16 cellular contexts compared by ENCODE assay signal in genomic region chr6:16504608-16505007, GRCh38.
DNase-seq lines count a peak whose midpoint lies in the region; ATAC-seq and TF ChIP-seq lines count a peak whose summit lies in the region.
"Had no signal": no experiment of that assay in that cellular context is flagged by ENCODE, and none has a peak within 500 bp of the region (broad histone marks: within the 10 kb centered on the region; RNA-seq: fewer than 3 reads in every experiment).

No MANE protein-coding gene starts in this region.

- DNase-seq in activated CD8-positive, alpha-beta memory T cell treated with anti-CD3 and anti-CD28 coated beads, Interleukin-2, amount 10 ng/mL, durations not matched to agents 7 days and 5 days, result no peak
- DNase-seq in activated CD8-positive, alpha-beta memory T cell treated with anti-CD3 and anti-CD28 coated beads, Interleukin-2, amount 50 U/mL, for 4 hours, result no peak
- DNase-seq in effector memory CD8-positive, alpha-beta T cell, result no peak
- DNase-seq in uterus (no peak), SHP77 (lab: John Stamatoyannopoulos, UW) (no peak), amygdala (lab: John Stamatoyannopoulos, UW) (no peak), COLO668 (lab: John Stamatoyannopoulos, UW; ENCODE audit: unreplicated experiment) (no peak)
- DNase-seq: activated CD4-positive, alpha-beta T cell treated with anti-CD3 and anti-CD28 coated beads, Interleukin-2, amount 50 U/mL, for 4 hours; activated gamma-delta T cell treated with Interleukin-2 at 50 U/mL for 16 hours; DMS153; mesendoderm; NCI-H1105 treated with DMSO at 0.1 percent for 48 hours; NCI-H510A treated with DMSO at 0.1 percent for 48 hours; substantia nigra had no signal

- peaks cover 36% of the 10 kb centered on the region for H3K36me3 Mint-ChIP-seq in activated CD8-positive, alpha-beta memory T cell treated with anti-CD3 and anti-CD28 coated beads, Interleukin-2, amount 10 ng/mL, durations not matched to agents 7 days and 5 days
- H3K36me3 Mint-ChIP-seq in effector memory CD8-positive, alpha-beta T cell (ENCODE audit: insufficient read depth), result peaks cover 3% of the 10 kb centered on the region

- peaks cover 77% of the 10 kb centered on the region for H3K4me1 ChIP-seq in KMS-11 (ENCODE audit: low read depth, poor library complexity, severe bottlenecking)
- H3K4me1 ChIP-seq in uterus, result peaks cover 0 to 19% of the 10 kb centered on the region in 2 donors

- ATAC-seq in activated CD8-positive, alpha-beta memory T cell treated with anti-CD3 and anti-CD28 coated beads, Interleukin-2, amount 10 ng/mL, durations not matched to agents 7 days and 5 days, result peak; percentile 34
- peak; percentile 23 for ATAC-seq in effector memory CD8-positive, alpha-beta T cell (replicated peaks)
- ATAC-seq: HepG2 had no signal

- H3K36me3 ChIP-seq in KMS-11 (ENCODE audit: insufficient read depth) (no peaks in the 10 kb centered on the region), uterus (no peaks in the 10 kb centered on the region)

- no peak for TF ChIP-seq CTCF in KMS-11 (conservative IDR thresholded peaks at IDR 0.05; ENCODE audit: low read depth, low read length)
- TF ChIP-seq CTCF in uterus (IDR thresholded peaks at IDR 0.05), result no peak

- peak overlapping the region; percentile 39 for H3K4me2 ChIP-seq in KMS-11

- H3K4me3 ChIP-seq in KMS-11 (IDR thresholded peaks at IDR 0.05; ENCODE audit: insufficient read depth, low read depth, low read length), result no peak overlapping the region
- no peak overlapping the region for H3K4me3 ChIP-seq in uterus

- intact Hi-C loops in uterus (cut with DNase I; ENCODE audit: low total_unique reads), result no loop called here

- no peaks in the 10 kb centered on the region for H3K27me3 Mint-ChIP-seq in activated CD8-positive, alpha-beta memory T cell treated with anti-CD3 and anti-CD28 coated beads, Interleukin-2, amount 10 ng/mL, durations not matched to agents 7 days and 5 days
- no peaks in the 10 kb centered on the region for H3K27me3 Mint-ChIP-seq in effector memory CD8-positive, alpha-beta T cell

- peaks cover 4% of the 10 kb centered on the region; the same call in 1 of the 2 replicates for H3K79me2 ChIP-seq in KMS-11 (ENCODE audit: insufficient read depth, low read depth)

- H3K27ac ChIP-seq in KMS-11 (peak overlapping the region; percentile 9; the same call in 1 of the 2 replicates), uterus (peak overlapping the region; percentile 69 to 78)

- no peaks in the 10 kb centered on the region for H3K27me3 ChIP-seq in KMS-11 (ENCODE audit: insufficient read depth, low read depth)
- no peaks in the 10 kb centered on the region for H3K27me3 ChIP-seq in uterus

- H3K27ac Mint-ChIP-seq in activated CD8-positive, alpha-beta memory T cell treated with anti-CD3 and anti-CD28 coated beads, Interleukin-2, amount 10 ng/mL, durations not matched to agents 7 days and 5 days, result peak overlapping the region; percentile 69
- peak overlapping the region; percentile 46 to 82 for H3K27ac Mint-ChIP-seq in effector memory CD8-positive, alpha-beta T cell

- H4K20me1 ChIP-seq in KMS-11 (ENCODE audit: insufficient read depth), result no peaks in the 10 kb centered on the region

- no peak overlapping the region for H3K9ac ChIP-seq in KMS-11

- CTCF ChIA-PET in activated CD8-positive, alpha-beta memory T cell treated with anti-CD3 and anti-CD28 coated beads, Interleukin-2, amount 10 ng/mL, durations not matched to agents 7 days and 5 days (lab: Charles Lee), result interaction anchor here (0.9 to 3.3 kb wide), 9 partner anchors 8 to 271 kb away, joined by 3 to 14 read pairs (median 4); no protein-coding TSS in a partner anchor

- H3K4me1 Mint-ChIP-seq in activated CD8-positive, alpha-beta memory T cell treated with anti-CD3 and anti-CD28 coated beads, Interleukin-2, amount 10 ng/mL, durations not matched to agents 7 days and 5 days, result peaks cover 44% of the 10 kb centered on the region
- H3K4me1 Mint-ChIP-seq in effector memory CD8-positive, alpha-beta T cell (ENCODE audit: low read depth in 2 of 2), result peaks cover 21 to 27% of the 10 kb centered on the region in 2 donors

- no peaks in the 10 kb centered on the region for H3K9me3 Mint-ChIP-seq in activated CD8-positive, alpha-beta memory T cell treated with anti-CD3 and anti-CD28 coated beads, Interleukin-2, amount 10 ng/mL, durations not matched to agents 7 days and 5 days (ENCODE audit: low read depth)
- H3K9me3 Mint-ChIP-seq in effector memory CD8-positive, alpha-beta T cell, result no peaks in the 10 kb centered on the region

- no peak overlapping the region for H2AFZ ChIP-seq in KMS-11 (ENCODE audit: low read depth)

- H3K4me3 Mint-ChIP-seq in activated CD8-positive, alpha-beta memory T cell treated with anti-CD3 and anti-CD28 coated beads, Interleukin-2, amount 10 ng/mL, durations not matched to agents 7 days and 5 days, result no peak overlapping the region
- peak overlapping the region; percentile 55 to 66 for H3K4me3 Mint-ChIP-seq in effector memory CD8-positive, alpha-beta T cell

- no peaks in the 10 kb centered on the region for H3K9me3 ChIP-seq in uterus

- no peak for TF ChIP-seq POLR2A in uterus (IDR thresholded peaks at IDR 0.05)
